In genomic region chr9:128917151-128917849, GRCh38 we compare ENCODE assay signal across 11 cellular contexts. TPM values are rescaled to one million over a fixed set of nuclear protein-coding genes. Genes with fewer than 3 reads are reported as not detected.
DNase-seq lines count a peak whose midpoint lies in the region; ATAC-seq and TF ChIP-seq lines count a peak whose summit lies in the region.
"Had no signal": no experiment of that assay in that cellular context is flagged by ENCODE, and none has a peak within 500 bp of the region (broad histone marks: within the 10 kb centered on the region; RNA-seq: fewer than 3 reads in every experiment).

No MANE protein-coding gene starts in this region.

- no peaks in the 10 kb centered on the region for H3K27me3 Mint-ChIP-seq in activated CD8-positive, alpha-beta memory T cell treated with anti-CD3 and anti-CD28 coated beads, Interleukin-2, amount 10 ng/mL, durations not matched to agents 7 days and 5 days

- no peaks in the 10 kb centered on the region for H3K9me3 ChIP-seq in esophagus squamous epithelium
- H3K9me3 ChIP-seq in vagina: no peaks in the 10 kb centered on the region
- H3K9me3 ChIP-seq in BE2C: no peaks in the 10 kb centered on the region
- H3K9me3 ChIP-seq: BLaER1 treated with 17β-estradiol and CSF1 and Interleukin-3, amounts not matched to agents 10 nM and 100 nM had no signal

- 45 to 49% methylated on average over 6 to 16 of the region's 26 CpGs for whole genome bisulfite sequencing in esophagus squamous epithelium, 2 donors

- no peaks in the 10 kb centered on the region for H3K9me3 Mint-ChIP-seq in activated CD8-positive, alpha-beta memory T cell treated with anti-CD3 and anti-CD28 coated beads, Interleukin-2, amount 10 ng/mL, durations not matched to agents 7 days and 5 days (ENCODE audit: low read depth)

- H3K36me3 Mint-ChIP-seq in activated CD8-positive, alpha-beta memory T cell treated with anti-CD3 and anti-CD28 coated beads, Interleukin-2, amount 10 ng/mL, durations not matched to agents 7 days and 5 days: peaks cover 12% of the 10 kb centered on the region

- H3K27ac ChIP-seq in esophagus squamous epithelium: peak overlapping the region; percentile 82 to 93 (median 89)
- peak overlapping the region; percentile 96 for H3K27ac ChIP-seq in vagina

- DNase-seq in activated CD8-positive, alpha-beta memory T cell treated with anti-CD3 and anti-CD28 coated beads, Interleukin-2, amount 10 ng/mL, durations not matched to agents 7 days and 5 days: no peak
- no peak for DNase-seq in activated CD8-positive, alpha-beta memory T cell treated with anti-CD3 and anti-CD28 coated beads, Interleukin-2, amount 50 U/mL, for 48 hours
- DNase-seq in esophagus squamous epithelium (lab: John Stamatoyannopoulos, UW) (no peak), myocyte (ENCODE audit: low read depth) (peak; percentile 73), vagina (ENCODE audit: extremely low spot score in 2 of 2) (no peak), BE2C (no peak), NCI-H748 (lab: John Stamatoyannopoulos, UW; ENCODE audit: unreplicated experiment) (no peak)
- DNase-seq: NCI-H2081 had no signal

- CTCF ChIA-PET in activated CD8-positive, alpha-beta memory T cell treated with anti-CD3 and anti-CD28 coated beads, Interleukin-2, amount 10 ng/mL, durations not matched to agents 7 days and 5 days (lab: Charles Lee): interaction anchor here (0.7 to 2.5 kb wide), 2 partner anchors 10 to 19 kb away, joined by 3 to 15 read pairs; no protein-coding TSS in a partner anchor

- TF ChIP-seq CTCF in esophagus squamous epithelium (IDR thresholded peaks at IDR 0.05) (no peak), vagina (IDR thresholded peaks at IDR 0.05) (no peak), BE2C (IDR thresholded peaks at IDR 0.05; ENCODE audit: low read depth, low read length) (no peak)

- no peak overlapping the region for H3K4me3 Mint-ChIP-seq in activated CD8-positive, alpha-beta memory T cell treated with anti-CD3 and anti-CD28 coated beads, Interleukin-2, amount 10 ng/mL, durations not matched to agents 7 days and 5 days

- no peak for TF ChIP-seq POLR2A in esophagus squamous epithelium (IDR thresholded peaks at IDR 0.05)
- TF ChIP-seq POLR2A in vagina (IDR thresholded peaks at IDR 0.05): no peak

- H3K36me3 ChIP-seq in esophagus squamous epithelium (peaks cover 4 to 68% (median 7%) of the 10 kb centered on the region in 3 donors), vagina (peaks cover 0 to 13% of the 10 kb centered on the region in 2 donors), BE2C (peaks cover 21% of the 10 kb centered on the region)

- H3K4me3 ChIP-seq in esophagus squamous epithelium (no peak overlapping the region), vagina (no peak overlapping the region), BE2C (ENCODE audit: low read depth, low read length) (no peak overlapping the region)
- H3K4me3 ChIP-seq: BLaER1 treated with 17β-estradiol and CSF1 and Interleukin-3, amounts not matched to agents 10 nM and 100 nM had no signal

- peak overlapping the region; percentile 32 for H3K27ac Mint-ChIP-seq in activated CD8-positive, alpha-beta memory T cell treated with anti-CD3 and anti-CD28 coated beads, Interleukin-2, amount 10 ng/mL, durations not matched to agents 7 days and 5 days

- peaks cover 13% of the 10 kb centered on the region for H3K4me1 Mint-ChIP-seq in activated CD8-positive, alpha-beta memory T cell treated with anti-CD3 and anti-CD28 coated beads, Interleukin-2, amount 10 ng/mL, durations not matched to agents 7 days and 5 days

- H3K4me1 ChIP-seq in esophagus squamous epithelium (peaks cover 69 to 96% (median 83%) of the 10 kb centered on the region in 3 donors), vagina (peaks cover 91% of the 10 kb centered on the region), BE2C (peaks cover 6% of the 10 kb centered on the region)

- intact Hi-C loops in esophagus squamous epithelium (cut with DNase I) (no loop called here), vagina (cut with DNase I) (no loop called here)

- no peak for ATAC-seq in activated CD8-positive, alpha-beta memory T cell treated with anti-CD3 and anti-CD28 coated beads, Interleukin-2, amount 10 ng/mL, durations not matched to agents 7 days and 5 days
- ATAC-seq in GM18868 (IDR thresholded peaks at IDR 0.05; ENCODE audit: unreplicated experiment): no peak

- no peaks in the 10 kb centered on the region for H3K27me3 ChIP-seq in esophagus squamous epithelium
- no peaks in the 10 kb centered on the region for H3K27me3 ChIP-seq in vagina
- no peaks in the 10 kb centered on the region for H3K27me3 ChIP-seq in BE2C
- H3K27me3 ChIP-seq: BLaER1 treated with 17β-estradiol and CSF1 and Interleukin-3, amounts not matched to agents 10 nM and 100 nM had no signal

RNA-seq across cellular contexts. Expression of gene PHYHD1, which starts 3.5 kb away (rescaled TPM):
- total RNA-seq in activated CD8-positive, alpha-beta memory T cell treated with anti-CD3 and anti-CD28 coated beads, Interleukin-2, amount 10 ng/mL, durations not matched to agents 7 days and 5 days: under 1 TPM; 0.47 to 0.63 TPM
- 10 to 100 TPM in 3 of 4 donors, 1 to 10 TPM in 1; 3.7 to 34.0 (median 23.0) TPM for total RNA-seq in esophagus squamous epithelium
- 10.0 and 12.3 TPM in 2 replicates for total RNA-seq in myocyte
- 15.8 TPM for polyA plus RNA-seq in myocyte (2012)
- total RNA-seq in vagina: 23.6 TPM
- polyA plus RNA-seq in BE2C (2012; ENCODE audit: insufficient read depth, insufficient read length, low read depth): 1.5 TPM
- total RNA-seq: activated CD8-positive, alpha-beta memory T cell treated with anti-CD3 and anti-CD28 coated beads for 36 hours had no signal

RNA-seq across cellular contexts. Expression of gene DOLK, which starts 30.1 kb away (rescaled TPM):
- total RNA-seq in activated CD8-positive, alpha-beta memory T cell treated with anti-CD3 and anti-CD28 coated beads, Interleukin-2, amount 10 ng/mL, durations not matched to agents 7 days and 5 days: 10 to 100 TPM in 1 of 2 experiments, 1 to 10 TPM in 1; 7.7 to 11.1 TPM
- 10 to 100 TPM; 12.8 to 21.2 (median 16.2) TPM for total RNA-seq in esophagus squamous epithelium
- 31.0 and 34.2 TPM in 2 replicates for total RNA-seq in myocyte
- 24.3 TPM for polyA plus RNA-seq in myocyte (2012)
- 8.1 TPM for total RNA-seq in vagina
- 48.8 TPM for polyA plus RNA-seq in BE2C (2012; ENCODE audit: insufficient read depth, insufficient read length, low read depth)

RNA-seq across cellular contexts. Expression of gene NUP188, which starts 30.2 kb away (rescaled TPM):
- total RNA-seq in activated CD8-positive, alpha-beta memory T cell treated with anti-CD3 and anti-CD28 coated beads, Interleukin-2, amount 10 ng/mL, durations not matched to agents 7 days and 5 days: 100 to 1,000 TPM in 1 of 2 experiments, 10 to 100 TPM in 1; 88.0 to 108 TPM
- total RNA-seq in esophagus squamous epithelium (10 to 100 TPM; 61.0 to 78.6 (median 67.1) TPM), myocyte (33.9 and 53.6 TPM in 2 replicates), vagina (69.0 TPM)
- polyA plus RNA-seq in myocyte (2012): 36.9 TPM
- polyA plus RNA-seq in BE2C (2012; ENCODE audit: insufficient read depth, insufficient read length, low read depth): 42.1 TPM

RNA-seq across cellular contexts. Expression of gene LRRC8A, which starts 35.4 kb away (rescaled TPM):
- 10 to 100 TPM; 25.6 to 26.7 TPM for total RNA-seq in activated CD8-positive, alpha-beta memory T cell treated with anti-CD3 and anti-CD28 coated beads, Interleukin-2, amount 10 ng/mL, durations not matched to agents 7 days and 5 days
- total RNA-seq in esophagus squamous epithelium (100 to 1,000 TPM in 3 of 4 donors, 10 to 100 TPM in 1; 70.0 to 153 (median 122) TPM), myocyte (35.3 and 51.9 TPM in 2 replicates), vagina (110 TPM)
- polyA plus RNA-seq in myocyte (2012): 40.0 TPM
- 66.4 TPM for polyA plus RNA-seq in BE2C (2012; ENCODE audit: insufficient read depth, insufficient read length, low read depth)

RNA-seq across cellular contexts. Expression of gene KYAT1, which starts 35.5 kb away (rescaled TPM):
- total RNA-seq in activated CD8-positive, alpha-beta memory T cell treated with anti-CD3 and anti-CD28 coated beads, Interleukin-2, amount 10 ng/mL, durations not matched to agents 7 days and 5 days: 10 to 100 TPM; 12.7 to 20.6 TPM
- total RNA-seq in esophagus squamous epithelium (1 to 10 TPM; 4.0 to 9.4 (median 5.7) TPM), myocyte (9.9 and 13.5 TPM in 2 replicates), vagina (11.0 TPM)
- 9.8 TPM for polyA plus RNA-seq in myocyte (2012)
- polyA plus RNA-seq in BE2C (2012; ENCODE audit: insufficient read depth, insufficient read length, low read depth): 9.9 TPM
